19 cellular contexts compared by ENCODE assay signal in the genomic region with DNA sequence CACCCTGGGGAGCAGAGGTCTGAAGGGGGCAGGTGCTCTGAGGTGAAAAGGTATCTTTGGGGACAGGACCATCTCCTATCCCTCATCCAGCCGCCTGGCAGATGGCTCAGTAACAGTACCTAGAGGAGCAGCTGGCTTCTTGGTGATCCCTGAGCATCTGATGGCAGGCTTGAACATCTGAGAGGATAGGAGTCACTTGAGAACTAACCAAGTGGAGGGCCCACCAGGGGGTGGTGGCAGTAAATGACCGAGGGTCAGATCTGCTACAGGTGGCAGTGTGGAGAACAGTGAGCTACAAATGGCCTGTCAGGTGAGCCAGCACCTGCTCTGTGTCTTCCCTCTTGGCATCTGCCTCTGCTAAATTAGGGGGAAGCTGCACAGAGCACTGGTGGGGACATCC. TPM values are rescaled to one million over a fixed set of nuclear protein-coding genes. Genes with fewer than 3 reads are reported as not detected.
"Had no signal": no experiment of that assay in that cellular context is flagged by ENCODE, and none has a peak within 500 bp of the region (broad histone marks: within the 10 kb centered on the region; RNA-seq: fewer than 3 reads in every experiment).

No MANE protein-coding gene starts in this region.

- H3K27me3 Mint-ChIP-seq: activated CD4-positive, alpha-beta T cell treated with anti-CD3 and anti-CD28 coated beads for 36 hours; effector memory CD8-positive, alpha-beta T cell; stimulated activated naive CD8-positive, alpha-beta T cell treated with anti-CD3 and anti-CD28 coated beads, Interleukin-15, Interleukin-2, amounts not matched to agents 100 ng/mL and 50 ng/mL, for 24 hours had no signal

- DNase-seq: activated CD4-positive, alpha-beta T cell treated with anti-CD3 and anti-CD28 coated beads for 36 hours; activated CD8-positive, alpha-beta memory T cell treated with anti-CD3 and anti-CD28 coated beads for 24 hours; activated naive CD4-positive, alpha-beta T cell treated with anti-CD3 and anti-CD28 coated beads, Interleukin-2, amount 50 U/mL, for 16 hours; body of pancreas; central memory CD4-positive, alpha-beta T cell; effector memory CD8-positive, alpha-beta T cell; erythroblast; kidney; left ventricle myocardium superior; nephron progenitor cell; sigmoid colon; stimulated activated CD4-positive, alpha-beta T cell treated with anti-CD3 and anti-CD28 coated beads, Interleukin-2, amount 100 ng/mL, for 24 hours; T1000; testis had no signal

- H3K27me3 ChIP-seq: body of pancreas, sigmoid colon, testis had no signal

- H3K27ac Mint-ChIP-seq: activated CD4-positive, alpha-beta T cell treated with anti-CD3 and anti-CD28 coated beads for 36 hours; stimulated activated naive CD8-positive, alpha-beta T cell treated with anti-CD3 and anti-CD28 coated beads, Interleukin-15, Interleukin-2, amounts not matched to agents 100 ng/mL and 50 ng/mL, for 24 hours had no signal

- H3K4me3 Mint-ChIP-seq: activated CD4-positive, alpha-beta T cell treated with anti-CD3 and anti-CD28 coated beads for 36 hours; effector memory CD8-positive, alpha-beta T cell; nephron progenitor cell; stimulated activated naive CD8-positive, alpha-beta T cell treated with anti-CD3 and anti-CD28 coated beads, Interleukin-15, Interleukin-2, amounts not matched to agents 100 ng/mL and 50 ng/mL, for 24 hours had no signal

- H3K36me3 ChIP-seq: sigmoid colon had no signal

- H3K27ac ChIP-seq: body of pancreas, sigmoid colon, testis, VCaP had no signal

- H3K9me3 ChIP-seq: body of pancreas, sigmoid colon, testis had no signal

- H3K4me1 ChIP-seq: body of pancreas, sigmoid colon, testis had no signal

- ATAC-seq: activated CD4-positive, alpha-beta T cell treated with anti-CD3 and anti-CD28 coated beads for 36 hours; body of pancreas; effector memory CD8-positive, alpha-beta T cell; left ventricle myocardium superior had no signal

- H3K4me3 ChIP-seq: body of pancreas, sigmoid colon, testis had no signal

- H3K9me3 Mint-ChIP-seq: effector memory CD8-positive, alpha-beta T cell; nephron progenitor cell; stimulated activated naive CD8-positive, alpha-beta T cell treated with anti-CD3 and anti-CD28 coated beads, Interleukin-15, Interleukin-2, amounts not matched to agents 100 ng/mL and 50 ng/mL, for 24 hours had no signal

RNA-seq across cellular contexts. Expression of a gene that starts 15.0 kb away (rescaled TPM):
- total RNA-seq: mesenteric fat pad, osteoblast, pulmonary artery endothelial cell had no signal
